Comparison of ENCODE assay signal across 14 cellular contexts in the genomic region with DNA sequence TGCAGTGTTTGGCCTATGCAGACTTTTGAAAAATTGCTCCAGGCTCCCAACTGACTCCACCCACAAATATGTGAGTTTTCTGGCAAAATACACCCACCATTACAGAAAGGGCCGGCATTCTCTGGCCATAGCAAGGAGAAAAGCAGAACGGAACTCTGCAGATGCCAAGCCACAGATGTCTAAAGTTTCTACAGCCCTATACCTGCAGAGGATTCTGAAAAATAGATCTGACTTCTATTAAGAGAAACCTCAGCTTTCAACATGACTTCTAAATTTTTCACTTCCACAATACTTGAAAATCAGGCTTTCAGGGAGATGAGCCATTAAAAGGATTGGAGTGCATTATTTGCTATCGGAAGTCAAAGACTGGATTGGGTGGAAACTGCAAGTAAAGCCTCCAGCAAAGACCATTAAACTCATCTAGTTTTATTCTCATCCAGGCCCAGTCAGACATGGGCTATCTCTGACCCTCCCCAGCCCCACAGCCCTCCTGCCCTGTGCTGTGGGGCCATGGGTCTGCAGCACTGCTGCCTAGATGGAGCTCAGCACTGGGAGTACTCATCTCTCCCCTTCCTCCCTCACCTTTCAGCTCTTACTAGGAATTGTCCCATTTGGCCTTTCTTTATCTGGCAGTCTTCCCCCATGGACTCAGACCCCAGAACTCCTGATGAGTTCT.
DNase-seq lines count a peak whose midpoint lies in the region; ATAC-seq and TF ChIP-seq lines count a peak whose summit lies in the region.
"Had no signal": no experiment of that assay in that cellular context is flagged by ENCODE, and none has a peak within 500 bp of the region (broad histone marks: within the 10 kb centered on the region; RNA-seq: fewer than 3 reads in every experiment).

No MANE protein-coding gene starts in this region.

- H3K27me3 ChIP-seq in smooth muscle cell (ENCODE audit: low read depth), result peaks cover 3% of the 10 kb centered on the region

- no peak for TF ChIP-seq CTCF in smooth muscle cell (IDR thresholded peaks at IDR 0.05; ENCODE audit: borderline replicate concordance, insufficient read depth, poor library complexity, severe bottlenecking)

- no peak for DNase-seq in NCI-H187 treated with DMSO at 0.1 percent for 48 hours (lab: John Stamatoyannopoulos, UW)
- DNase-seq in smooth muscle cell (lab: John Stamatoyannopoulos, UW; ENCODE audit: unreplicated experiment), result no peak
- no peak for DNase-seq in iPS-NIHi11 (ENCODE audit: low spot score)
- DNase-seq in activated naive CD4-positive, alpha-beta T cell (lab: John Stamatoyannopoulos, UW), result no peak
- DNase-seq: activated naive CD8-positive, alpha-beta T cell treated with anti-CD3 and anti-CD28 coated beads, Interleukin-2, amount 50 U/mL, for 24 hours; activated T-cell treated with anti-CD3 and anti-CD28 coated beads for 4 hours; HCEC 1CT; head of caudate nucleus; NCI-H2171 had no signal

- 87% methylated on average over 3 of the region's 3 CpGs for WGBS in smooth muscle cell (ENCODE audit: low lambda C conversion rate)

- H3K4me1 ChIP-seq in smooth muscle cell (ENCODE audit: low read depth), result no peaks in the 10 kb centered on the region

- H3K36me3 ChIP-seq in smooth muscle cell (ENCODE audit: low read depth), result no peaks in the 10 kb centered on the region

- no peak overlapping the region for H3K9ac ChIP-seq in smooth muscle cell (ENCODE audit: low read depth)

- H3K9me3 ChIP-seq in smooth muscle cell (replicated peaks; ENCODE audit: low read depth), result no peaks in the 10 kb centered on the region

- no peak overlapping the region for H3K4me2 ChIP-seq in smooth muscle cell

- no peaks in the 10 kb centered on the region for H3K79me2 ChIP-seq in smooth muscle cell (ENCODE audit: low read depth)

- H3K27ac ChIP-seq in smooth muscle cell (ENCODE audit: low read depth), result no peak overlapping the region

- no peak overlapping the region for H3K4me3 ChIP-seq in smooth muscle cell

- H2AFZ ChIP-seq in smooth muscle cell (ENCODE audit: low read depth), result no peak overlapping the region

- ATAC-seq in GM18502 (IDR thresholded peaks at IDR 0.05; ENCODE audit: poor library complexity, unreplicated experiment), result peak; percentile 78
- peak; percentile 68 for ATAC-seq in GM19463 (IDR thresholded peaks at IDR 0.05; ENCODE audit: unreplicated experiment)
- peak; percentile 86 for ATAC-seq in HG02884 (IDR thresholded peaks at IDR 0.05; ENCODE audit: unreplicated experiment)
- peak; percentile 46 for ATAC-seq in HG03565 (IDR thresholded peaks at IDR 0.05; ENCODE audit: unreplicated experiment)
- ATAC-seq: activated CD4-positive, CD25-positive, alpha-beta regulatory T cell treated with anti-CD3 and anti-CD28 coated beads, Interleukin-2, amount 50 U/mL, for 24 hours; activated naive CD8-positive, alpha-beta T cell treated with anti-CD3 and anti-CD28 coated beads, Interleukin-2, amount 50 U/mL, for 24 hours had no signal

- no peaks in the 10 kb centered on the region for H4K20me1 ChIP-seq in smooth muscle cell (ENCODE audit: low read depth)

- no peaks in the 10 kb centered on the region for H3F3A ChIP-seq in smooth muscle cell (ENCODE audit: low read depth)
